11 cellular contexts compared by ENCODE assay signal in the genomic region with DNA sequence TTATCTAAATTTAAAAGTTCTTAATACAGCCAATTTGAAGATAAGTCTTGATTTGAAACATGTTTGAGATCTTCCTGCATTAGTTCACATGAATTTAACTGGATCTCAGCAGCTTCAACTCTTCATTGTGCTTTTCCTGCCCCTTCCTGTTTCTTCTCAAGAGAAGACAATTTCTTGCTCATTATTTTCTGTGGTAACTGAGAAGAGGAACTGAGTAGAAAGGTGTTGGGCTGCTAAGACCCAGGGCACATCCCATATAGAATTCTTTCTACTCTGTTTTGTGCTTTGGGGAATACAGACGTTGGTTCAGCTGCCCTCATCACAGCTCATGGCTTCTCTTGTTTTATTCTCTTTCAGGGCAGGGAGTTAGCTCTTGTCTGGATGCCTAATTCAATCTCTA. TPM values are rescaled to one million over a fixed set of nuclear protein-coding genes. Genes with fewer than 3 reads are reported as not detected.
DNase-seq lines count a peak whose midpoint lies in the region; ATAC-seq, FAIRE-seq and TF ChIP-seq lines count a peak whose summit lies in the region.
"Had no signal": no experiment of that assay in that cellular context is flagged by ENCODE, and none has a peak within 500 bp of the region (broad histone marks: within the 10 kb centered on the region; RNA-seq: fewer than 3 reads in every experiment).

No MANE protein-coding gene starts in this region.

- peak in 1 of 2 experiments; percentile 92; a peak in 2 of 4 replicates for TF ChIP-seq EP300 in GM12878 (IDR thresholded peaks at IDR 0.05; ENCODE audit: borderline replicate concordance in 1 of 2, control insufficient read depth in 1 of 2, low read depth in 2 of 2, low read length in 2 of 2)

- no peaks in the 10 kb centered on the region for H3K27me3 ChIP-seq in GM12878 (replicated peaks in 1 of 2; ENCODE audit: control insufficient read depth in 2 of 2, insufficient read depth in 2 of 2, low read length in 1 of 2)

- POLR2A ChIA-PET in GM12878 (lab: Charles Lee) = no interaction called here

- H3K9ac ChIP-seq in GM12878 (ENCODE audit: control insufficient read depth, insufficient read depth, low read length) = no peak overlapping the region

- no peak overlapping the region for H3K27ac Mint-ChIP-seq in activated T-cell treated with anti-CD3 and anti-CD28 coated beads, Interleukin-2, amount 50 U/mL, for 24 hours
- H3K27ac Mint-ChIP-seq: nephron progenitor cell had no signal

- SMC1A ChIA-PET in GM12878 (lab: Charles Lee; ENCODE audit: uncharacterized antibody, unreplicated experiment) = interaction anchor here (0.5 to 5.5 kb wide), 7 partner anchors 12 to 1651 kb away, joined by 3 to 22 read pairs (median 4); no protein-coding TSS in a partner anchor

- DNase-seq in GM12878 (ENCODE audit: low read depth, low spot score) (peak; percentile 73), erythroblast (lab: John Stamatoyannopoulos, UW) (no peak), NCI-H1436 (lab: John Stamatoyannopoulos, UW) (no peak)
- no peak for DNase-seq in activated T-cell treated with anti-CD3 and anti-CD28 coated beads, Interleukin-2, amount 50 U/mL, for 24 hours
- no peak for DNase-seq in stimulated activated CD4-positive, alpha-beta T cell treated with anti-CD3 and anti-CD28 coated beads, Interleukin-12 subunit alpha, Interleukin-12 subunit beta, amount 100 ng/mL, for 4 hours
- DNase-seq: activated CD4-positive, alpha-beta T cell treated with anti-CD3 and anti-CD28 coated beads, Interleukin-2, amount 50 U/mL, for 4 hours; amniotic stem cell; nephron progenitor cell had no signal

- CTCF ChIA-PET in GM12878 (lab: Yijun Ruan, JAX) = interaction anchor here (2.2 to 2.6 kb wide), 3 partner anchors 12 to 22 kb away, joined by 8 to 13 read pairs (median 8); no protein-coding TSS in a partner anchor

- no peaks in the 10 kb centered on the region for H3K36me3 Mint-ChIP-seq in activated T-cell treated with anti-CD3 and anti-CD28 coated beads, Interleukin-2, amount 50 U/mL, for 24 hours (ENCODE audit: low read depth)

- peaks cover 8% of the 10 kb centered on the region for H3K9me3 ChIP-seq in GM12878 (replicated peaks; ENCODE audit: control insufficient read depth, insufficient read depth, low read length)

- TF ChIP-seq CTCF in GM12878 (IDR thresholded peaks at IDR 0.05 in 2 of 3, conservative IDR thresholded peaks at IDR 0.05 in 1 of 3; ENCODE audit: control insufficient read depth in 2 of 3, extremely low read depth in 1 of 3, insufficient read depth in 1 of 3, low read depth in 3 of 3, low read length in 3 of 3) = no peak

- H3K4me1 ChIP-seq in GM12878 (ENCODE audit: control insufficient read depth, insufficient read depth, low read length) = peaks cover 18% of the 10 kb centered on the region; the same call in 1 of the 2 replicates

- peaks cover 46% of the 10 kb centered on the region for H3K27me3 Mint-ChIP-seq in activated T-cell treated with anti-CD3 and anti-CD28 coated beads, Interleukin-2, amount 50 U/mL, for 24 hours

- RAD21 ChIA-PET in GM12878 (lab: Charles Lee; ENCODE audit: unreplicated experiment) = interaction anchor here (0.9 to 3.3 kb wide), 7 partner anchors 12 to 254 kb away, joined by 3 to 18 read pairs (median 4); no protein-coding TSS in a partner anchor

- peaks cover 4% of the 10 kb centered on the region for H3K4me1 Mint-ChIP-seq in activated T-cell treated with anti-CD3 and anti-CD28 coated beads, Interleukin-2, amount 50 U/mL, for 24 hours (ENCODE audit: low read depth)

- no TSS peak for BruUV-seq in GM12878 (replicated peaks; lab: Mats Ljungman, UMichigan)

- H3K79me2 ChIP-seq in GM12878 (ENCODE audit: control insufficient read depth, insufficient read depth, low read length) = no peaks in the 10 kb centered on the region

- H3K4me2 ChIP-seq in GM12878 (ENCODE audit: control insufficient read depth, insufficient read depth) = peak overlapping the region; percentile 41

- TF ChIP-seq RAD21 in GM12878 (IDR thresholded peaks at IDR 0.05; ENCODE audit: insufficient read depth, low read depth, low read length) = no peak

- no peak overlapping the region for H3K27ac ChIP-seq in GM12878 (ENCODE audit: control insufficient read depth, insufficient read depth)

- H3K4me3 Mint-ChIP-seq in activated T-cell treated with anti-CD3 and anti-CD28 coated beads, Interleukin-2, amount 50 U/mL, for 24 hours = no peak overlapping the region
- H3K4me3 Mint-ChIP-seq: nephron progenitor cell had no signal

- H2AFZ ChIP-seq in GM12878 (ENCODE audit: control insufficient read depth, low read depth, low read length) = no peak overlapping the region

- intact Hi-C loops in GM12878 (cut with micrococcal nuclease; ENCODE audit: unreplicated experiment) = loop anchor here (2.0 to 5.0 kb wide), 2 partner anchors 18 to 205 kb away; no protein-coding TSS in a partner anchor

- in situ Hi-C loops in GM12878 (cut with MboI) = no loop called here

- ATAC-seq in GM19023 (IDR thresholded peaks at IDR 0.05; ENCODE audit: unreplicated experiment) (peak; percentile 87), GM21786 (IDR thresholded peaks at IDR 0.05; ENCODE audit: unreplicated experiment) (peak; percentile 98), HG03354 (IDR thresholded peaks at IDR 0.05; ENCODE audit: poor library complexity, severe bottlenecking, unreplicated experiment) (peak; percentile 96), GM12878 (peak; percentile 96)

- FAIRE-seq in GM12878 (lab: Jason Lieb, UNC) = peak; percentile 94

- H3K36me3 ChIP-seq in GM12878 (ENCODE audit: control insufficient read depth in 2 of 2, insufficient read depth in 2 of 2, low read length in 1 of 2) = no peaks in the 10 kb centered on the region

- no peaks in the 10 kb centered on the region for H4K20me1 ChIP-seq in GM12878 (ENCODE audit: control insufficient read depth, insufficient read depth)

- WGBS in GM12878 (ENCODE audit: insufficient coverage, insufficient replicate concordance, low lambda C conversion rate, missing lambda C conversion rate) = 0% methylated on average over 1 of the region's 1 CpG

- H3K9me3 Mint-ChIP-seq in activated T-cell treated with anti-CD3 and anti-CD28 coated beads, Interleukin-2, amount 50 U/mL, for 24 hours = peaks cover 10% of the 10 kb centered on the region

- TF ChIP-seq POLR2A in GM12878 (IDR thresholded peaks at IDR 0.05; ENCODE audit: low read depth, low read length) (no peak), erythroblast (IDR thresholded peaks at IDR 0.05; ENCODE audit: low read length) (no peak)

- H3K4me3 ChIP-seq in GM12878 = no peak overlapping the region

TF ChIP-seq in GM12878, 131 proteins besides CTCF, POLR2A, EP300 and RAD21 (continues in another document):
- TF ChIP-seq CBX5 (IDR thresholded peaks at IDR 0.05; ENCODE audit: low read depth) (peak; percentile 74), MEF2B (IDR thresholded peaks at IDR 0.05; ENCODE audit: partially characterized antibody, poor library complexity, severe bottlenecking) (peak; percentile 49), BCL11A (IDR thresholded peaks at IDR 0.05; ENCODE audit: low read depth, low read length) (peak; percentile 95), IKZF1 (conservative IDR thresholded peaks at IDR 0.05) (peak; percentile 82), IKZF2 (IDR thresholded peaks at IDR 0.05) (peak; percentile 93 to 94), CREM (IDR thresholded peaks at IDR 0.05; ENCODE audit: low read depth) (peak; percentile 13; the same call in 1 of the 2 replicates), CHD4 (IDR thresholded peaks at IDR 0.05) (no peak), NRF1 (conservative IDR thresholded peaks at IDR 0.05; ENCODE audit: low read depth, low read length) (no peak), MEF2A (IDR thresholded peaks at IDR 0.05; ENCODE audit: insufficient read depth, low read depth, low read length) (0 out of 2 replicates have a peak, but pooled peaks have one; percentile 9), PML (IDR thresholded peaks at IDR 0.05; ENCODE audit: low read length) (peak; percentile 48; the same call in 1 of the 2 replicates), EED (IDR thresholded peaks at IDR 0.05; ENCODE audit: low read depth) (peak; percentile 61), CREB1 (IDR thresholded peaks at IDR 0.05; ENCODE audit: low read depth) (no peak), JUNB (IDR thresholded peaks at IDR 0.05) (peak; percentile 35; the same call in 1 of the 2 replicates), ETV6 (conservative IDR thresholded peaks at IDR 0.05 in 1 of 2, IDR thresholded peaks at IDR 0.05 in 1 of 2; ENCODE audit: borderline replicate concordance in 1 of 2, low read depth in 1 of 2) (peak in 1 of 2 experiments; percentile 35; a peak in 1 of 4 replicates), HDAC2 (IDR thresholded peaks at IDR 0.05) (no peak)
- TF ChIP-seq, protein P1, sequence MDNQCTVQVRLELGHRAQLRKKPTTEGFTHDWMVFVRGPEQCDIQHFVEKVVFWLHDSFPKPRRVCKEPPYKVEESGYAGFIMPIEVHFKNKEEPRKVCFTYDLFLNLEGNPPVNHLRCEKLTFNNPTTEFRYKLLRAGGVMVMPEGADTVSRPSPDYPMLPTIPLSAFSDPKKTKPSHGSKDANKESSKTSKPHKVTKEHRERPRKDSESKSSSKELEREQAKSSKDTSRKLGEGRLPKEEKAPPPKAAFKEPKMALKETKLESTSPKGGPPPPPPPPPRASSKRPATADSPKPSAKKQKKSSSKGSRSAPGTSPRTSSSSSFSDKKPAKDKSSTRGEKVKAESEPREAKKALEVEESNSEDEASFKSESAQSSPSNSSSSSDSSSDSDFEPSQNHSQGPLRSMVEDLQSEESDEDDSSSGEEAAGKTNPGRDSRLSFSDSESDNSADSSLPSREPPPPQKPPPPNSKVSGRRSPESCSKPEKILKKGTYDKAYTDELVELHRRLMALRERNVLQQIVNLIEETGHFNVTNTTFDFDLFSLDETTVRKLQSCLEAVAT (IDR thresholded peaks at IDR 0.05) = 0 out of 2 replicates have a peak, but pooled peaks have one; percentile 25

RNA-seq across cellular contexts. Expression of gene SYT16, which starts 59.9 kb away (rescaled TPM):
- 0.54 and 1.2 TPM in 2 replicates for total RNA-seq in GM12878 (2013; cell fraction: nucleolus; rRNA removed)
- under 0.01 and 0.16 TPM in 2 replicates for total RNA-seq in GM12878 (2014; rRNA removed)
- 0.13 and 0.14 TPM in 2 replicates for total RNA-seq in GM12878 (2014; rRNA removed; fragmentation: Illumina TruSeq; extraction: Trizol)
- total RNA-seq in GM12878 (2021) = 0.08 and 0.16 TPM in 2 replicates
- polyA plus RNA-seq in GM12878 (2011; ENCODE audit: low read depth) = 0.01 TPM
- polyA plus RNA-seq in GM12878 (2011; rRNA removed) = 0.04 and 0.09 TPM in 2 replicates
- polyA plus RNA-seq in GM12878 (2011; cell fraction: cytosol; rRNA removed) = under 0.01 and 0.01 TPM in 2 replicates
- 0.06 and 0.15 TPM in 2 replicates for polyA plus RNA-seq in GM12878 (2011; cell fraction: nucleus; rRNA removed)
- 0.03 and 0.07 TPM in 2 replicates for polyA plus RNA-seq in GM12878 (2012)
- polyA plus RNA-seq in GM12878 (2014; fragmentation: Illumina TruSeq; extraction: Trizol) = 0.06 and 0.10 TPM in 2 replicates
- under 1 TPM; 0.04 to 0.11 TPM for polyA plus RNA-seq in GM12878 (2014; fragmentation: Nextera tagmentation; extraction: Ambion mirVana)
- polyA plus RNA-seq in GM12878 (2014; rRNA removed) = 0.05 and 0.09 TPM in 2 replicates
- polyA plus RNA-seq in GM12878 (2016; fragmentation: Nextera tagmentation; extraction: Ambion mirVana) = under 1 TPM in 1 of 2 experiments, not detected in 1; 0.08 TPM
- polyA minus RNA-seq in GM12878 (2011; rRNA and poly(A)+ RNA removed) = 0.05 and 0.07 TPM in 2 replicates
- polyA minus RNA-seq in GM12878 (2011; cell fraction: cytosol; rRNA and poly(A)+ RNA removed) = not detected in 2 replicates
- polyA minus RNA-seq in GM12878 (2011; cell fraction: nucleus; rRNA and poly(A)+ RNA removed) = 0.10 and 0.24 TPM in 2 replicates
